In genomic region chr5:149062371-149063016, GRCh38 we compare ENCODE assay signal across 9 cellular contexts. TPM values are rescaled to one million over a fixed set of nuclear protein-coding genes. Genes with fewer than 3 reads are reported as not detected.
DNase-seq lines count a peak whose midpoint lies in the region; ATAC-seq, FAIRE-seq and TF ChIP-seq lines count a peak whose summit lies in the region.
"Had no signal": no experiment of that assay in that cellular context is flagged by ENCODE, and none has a peak within 500 bp of the region (broad histone marks: within the 10 kb centered on the region; RNA-seq: fewer than 3 reads in every experiment).

No MANE protein-coding gene starts in this region.

- TF ChIP-seq CTCF in A673 (conservative IDR thresholded peaks at IDR 0.05; ENCODE audit: low read depth, low read length) (no peak), NB4 (IDR thresholded peaks at IDR 0.05; ENCODE audit: low read depth, low read length) (no peak), H1 (IDR thresholded peaks at IDR 0.05; ENCODE audit: control extremely low read depth in 1 of 3, insufficient read depth in 1 of 3, low read depth in 1 of 3, low read length in 3 of 3) (no peak)

- H3K9me3 ChIP-seq in A673 (ENCODE audit: low read depth, low read length, poor library complexity, severe bottlenecking) (no peaks in the 10 kb centered on the region), H1 (ENCODE audit: insufficient read depth in 2 of 2, low read depth in 1 of 2, low read length in 1 of 2) (peaks cover 9 to 12% of the 10 kb centered on the region in 2 experiments; a peak in 3 of 4 replicates), mesodermal cell (ENCODE audit: control insufficient read depth, low read length) (peaks cover 15% of the 10 kb centered on the region)

- no peak overlapping the region for H3K23ac ChIP-seq in H1 (ENCODE audit: insufficient read length)

- peak overlapping the region; percentile 30 for H4K91ac ChIP-seq in H1 (replicated peaks; ENCODE audit: insufficient read length, low read length)

- no TSS peak for BruUV-seq in A673 (replicated peaks; lab: Mats Ljungman, UMichigan)

- H3K27me3 Mint-ChIP-seq in activated CD8-positive, alpha-beta memory T cell treated with anti-CD3 and anti-CD28 coated beads, Interleukin-2, amount 10 ng/mL, durations not matched to agents 7 days and 5 days, result peaks cover 17% of the 10 kb centered on the region

- DNase-seq in A673 (ENCODE audit: low spot score) (peak; percentile 79), NB4 (ENCODE audit: low read depth) (peak; percentile 64), H1 (ENCODE audit: low read depth in 1 of 2, low spot score in 2 of 2) (no peak), NCI-H82 treated with DMSO at 0.1 percent for 48 hours (lab: John Stamatoyannopoulos, UW; ENCODE audit: unreplicated experiment) (no peak), NCI-H2227 treated with DMSO at 0.1 percent for 48 hours (lab: John Stamatoyannopoulos, UW) (no peak), activated T-cell treated with anti-CD3 and anti-CD28 coated beads for 4 hours (no peak)
- no peak for DNase-seq in activated CD8-positive, alpha-beta memory T cell treated with anti-CD3 and anti-CD28 coated beads, Interleukin-2, amount 10 ng/mL, durations not matched to agents 7 days and 5 days
- DNase-seq: CD8-positive, alpha-beta T cell had no signal

- 0 out of 2 replicates have a peak overlapping the region, but pooled peaks have one; percentile 36 for H2BK5ac ChIP-seq in H1 (ENCODE audit: low read depth, low read length)

- H3K4ac ChIP-seq in H1 (replicated peaks; ENCODE audit: insufficient read length, low read depth, low read length), result no peak overlapping the region

- no peak overlapping the region for H3K14ac ChIP-seq in H1 (ENCODE audit: insufficient read length)

- H3K9ac ChIP-seq in H1 (replicated peaks in 1 of 4; ENCODE audit: extremely low read depth in 1 of 4, low read depth in 3 of 4, low read length in 3 of 4), result no peak overlapping the region

- no peaks in the 10 kb centered on the region for H3K23me2 ChIP-seq in H1 (ENCODE audit: low read depth, low read length)

- no peaks in the 10 kb centered on the region for H3K79me2 ChIP-seq in H1 (ENCODE audit: control insufficient read depth in 1 of 2, insufficient read depth in 2 of 2, low read length in 2 of 2)

- 0 out of 2 replicates have a peak overlapping the region, but pooled peaks have one; percentile 20 for H4K8ac ChIP-seq in H1 (ENCODE audit: extremely low read depth, insufficient read depth, low read length)

- peak overlapping the region; percentile 64 for H2AFZ ChIP-seq in H1 (ENCODE audit: low read length)

- H3K27me3 ChIP-seq in A673 (replicated peaks; ENCODE audit: insufficient read depth, low read depth, low read length, poor library complexity) (no peaks in the 10 kb centered on the region), H1 (replicated peaks in 1 of 4; ENCODE audit: control insufficient read depth in 3 of 4, extremely low read depth in 1 of 4, insufficient read depth in 3 of 4, low read length in 3 of 4) (no peaks in the 10 kb centered on the region)

- no peaks in the 10 kb centered on the region for H3K36me3 ChIP-seq in A673 (ENCODE audit: insufficient read depth, low read length, poor library complexity, severe bottlenecking)
- no peaks in the 10 kb centered on the region for H3K36me3 ChIP-seq in H1 (ENCODE audit: control insufficient read depth in 2 of 4, insufficient read depth in 4 of 4, low read length in 3 of 4)
- no peaks in the 10 kb centered on the region for H3K36me3 ChIP-seq in mesodermal cell (ENCODE audit: control insufficient read depth, insufficient read depth, low read length)

- H2BK120ac ChIP-seq in H1 (replicated peaks; ENCODE audit: low read depth, low read length), result no peak overlapping the region

- H3K4me1 Mint-ChIP-seq in activated CD8-positive, alpha-beta memory T cell treated with anti-CD3 and anti-CD28 coated beads, Interleukin-2, amount 10 ng/mL, durations not matched to agents 7 days and 5 days, result no peaks in the 10 kb centered on the region

- H2AK5ac ChIP-seq in H1 (ENCODE audit: low read depth, low read length), result 0 out of 2 replicates have a peak overlapping the region, but pooled peaks have one; percentile 26

- no peak for TF ChIP-seq RAD21 in H1 (IDR thresholded peaks at IDR 0.05 in 1 of 2, conservative IDR thresholded peaks at IDR 0.05 in 1 of 2; ENCODE audit: low read depth in 2 of 2, low read length in 2 of 2)

- H2BK12ac ChIP-seq in H1 (ENCODE audit: low read depth, low read length), result peak overlapping the region; percentile 80; the same call in 1 of the 2 replicates

- no peak overlapping the region for H3K56ac ChIP-seq in H1 (replicated peaks; ENCODE audit: insufficient read length, low read depth, low read length)

- H4K5ac ChIP-seq in H1 (ENCODE audit: insufficient read length, low read depth, low read length), result no peak overlapping the region

- no peak for FAIRE-seq in H1 (lab: Jason Lieb, UNC)

- peak overlapping the region; percentile 66; the same call in 1 of the 2 replicates for H3K18ac ChIP-seq in H1 (ENCODE audit: extremely low read depth, low read length)

- H3K4me1 ChIP-seq in A673 (ENCODE audit: insufficient read depth, low read length, poor library complexity, severe bottlenecking) (peaks cover 7% of the 10 kb centered on the region), H1 (replicated peaks in 1 of 4; ENCODE audit: control insufficient read depth in 3 of 4, insufficient read depth in 4 of 4, low read length in 3 of 4) (peaks cover 4 to 11% (median 6%) of the 10 kb centered on the region in 4 experiments; a peak in 5 of 7 replicates), mesodermal cell (ENCODE audit: control insufficient read depth, insufficient read depth, low read length, poor library complexity, severe bottlenecking) (peaks cover 27% of the 10 kb centered on the region)

- peak overlapping the region; percentile 92; the same call in 1 of the 2 replicates for H2BK15ac ChIP-seq in H1 (ENCODE audit: low read length)

- WGBS in H1 (ENCODE audit: extremely low coverage in 1 of 2, insufficient coverage in 1 of 2, insufficient read length in 1 of 2, insufficient replicate concordance in 2 of 2, low coverage in 1 of 2, low lambda C conversion rate in 2 of 2, missing lambda C conversion rate in 1 of 2), 2 experiments, result 73% methylated on average over 1 of the region's 3 CpGs; no CpG with 5 or more reads in 1 of the 2 experiments
- 61 to 65% methylated on average over 3 of the region's 3 CpGs for WGBS in mesodermal cell (ENCODE audit: insufficient coverage in 2 of 2), 2 experiments

- H3K79me1 ChIP-seq in H1 (ENCODE audit: low read depth, low read length), result no peaks in the 10 kb centered on the region

- no peak overlapping the region for H3K4me3 Mint-ChIP-seq in activated CD8-positive, alpha-beta memory T cell treated with anti-CD3 and anti-CD28 coated beads, Interleukin-2, amount 10 ng/mL, durations not matched to agents 7 days and 5 days
- H3K4me3 Mint-ChIP-seq: CD8-positive, alpha-beta T cell had no signal

- no peak overlapping the region for H3K27ac Mint-ChIP-seq in activated CD8-positive, alpha-beta memory T cell treated with anti-CD3 and anti-CD28 coated beads, Interleukin-2, amount 10 ng/mL, durations not matched to agents 7 days and 5 days
- H3K27ac Mint-ChIP-seq: CD8-positive, alpha-beta T cell had no signal

- no peak for TF ChIP-seq POLR2A in NB4 (IDR thresholded peaks at IDR 0.05; ENCODE audit: extremely low read depth, insufficient read length)
- TF ChIP-seq POLR2A in H1 (IDR thresholded peaks at IDR 0.05; ENCODE audit: control extremely low read depth in 1 of 2, low read depth in 2 of 2, low read length in 2 of 2), result no peak

- no peak for TF ChIP-seq EP300 in H1 (IDR thresholded peaks at IDR 0.05; ENCODE audit: borderline replicate concordance in 1 of 2, low read depth in 2 of 2, low read length in 2 of 2)

- H3K36me3 Mint-ChIP-seq in activated CD8-positive, alpha-beta memory T cell treated with anti-CD3 and anti-CD28 coated beads, Interleukin-2, amount 10 ng/mL, durations not matched to agents 7 days and 5 days, result no peaks in the 10 kb centered on the region
- H3K36me3 Mint-ChIP-seq: CD8-positive, alpha-beta T cell had no signal

- H3K9me3 Mint-ChIP-seq in activated CD8-positive, alpha-beta memory T cell treated with anti-CD3 and anti-CD28 coated beads, Interleukin-2, amount 10 ng/mL, durations not matched to agents 7 days and 5 days (ENCODE audit: low read depth), result no peaks in the 10 kb centered on the region

- CTCF ChIA-PET in A673 (lab: Charles Lee), result no interaction called here
- CTCF ChIA-PET in H1 (lab: Charles Lee; ENCODE audit: partially characterized antibody), result interaction anchor here (1.2 to 2.3 kb wide), 2 partner anchors 27 to 327 kb away, joined by 3 to 7 read pairs; no protein-coding TSS in a partner anchor
- CTCF ChIA-PET in activated CD8-positive, alpha-beta memory T cell treated with anti-CD3 and anti-CD28 coated beads, Interleukin-2, amount 10 ng/mL, durations not matched to agents 7 days and 5 days (lab: Charles Lee), result no interaction called here

- POLR2A ChIA-PET in A673 (lab: Charles Lee; ENCODE audit: low non-redundant PET), result no interaction called here
- POLR2A ChIA-PET in H1 (lab: Charles Lee; ENCODE audit: partially characterized antibody), result interaction anchor here (1.0 kb wide), 1 partner anchor 9 kb away, joined by 3 read pairs; no protein-coding TSS in a partner anchor

- intact Hi-C loops in A673 (cut with micrococcal nuclease; ENCODE audit: unreplicated experiment), result no loop called here

- H3K27ac ChIP-seq in A673 (ENCODE audit: low read depth, low read length, poor library complexity, severe bottlenecking) (no peak overlapping the region), H1 (ENCODE audit: low read depth, low read length) (peak overlapping the region; percentile 10; the same call in 1 of the 2 replicates), mesodermal cell (ENCODE audit: low read depth, low read length, severe bottlenecking) (peak overlapping the region; percentile 98)

- H3K4me3 ChIP-seq in A673 (ENCODE audit: low read depth, low read length, poor library complexity, severe bottlenecking), result no peak overlapping the region
- no peak overlapping the region for H3K4me3 ChIP-seq in NB4 (ENCODE audit: low read depth, low read length)
- H3K4me3 ChIP-seq in H1 (ENCODE audit: extremely low read depth in 1 of 4, insufficient read depth in 2 of 4, low read depth in 3 of 4, low read length in 4 of 4), result no peak overlapping the region
- H3K4me3 ChIP-seq in mesodermal cell (ENCODE audit: extremely low read depth, insufficient read depth, low read length, poor library complexity, severe bottlenecking), result no peak overlapping the region

- H2BK20ac ChIP-seq in H1 (ENCODE audit: low read length), result no peak overlapping the region

- ATAC-seq in activated CD8-positive, alpha-beta memory T cell treated with anti-CD3 and anti-CD28 coated beads, Interleukin-2, amount 10 ng/mL, durations not matched to agents 7 days and 5 days, result no peak
- ATAC-seq: CD8-positive, alpha-beta T cell had no signal

- 0 out of 4 replicates have a peak overlapping the region, but pooled peaks have one; percentile 2 to 47 for H3K4me2 ChIP-seq in H1 (ENCODE audit: insufficient read depth in 1 of 2, low read depth in 2 of 2, low read length in 2 of 2)

- H4K20me1 ChIP-seq in H1 (replicated peaks in 1 of 2; ENCODE audit: control insufficient read depth in 1 of 2, insufficient read depth in 2 of 2, low read length in 2 of 2), result no peaks in the 10 kb centered on the region

RNA-seq across cellular contexts. Expression of gene SH3TC2, which starts 0.4 kb away (rescaled TPM):
- 1.3 and 2.5 TPM in 2 replicates for total RNA-seq in A673 (2021)
- 0.77 and 0.80 TPM in 2 replicates for total RNA-seq in H1 (2021; fragmentation: NEBNext Ultra II Directional; extraction: Animal tissue kit (Norgen Biotek cat#: 25700))
- polyA plus RNA-seq in H1 (2011; rRNA removed), result 0.11 and 0.27 TPM in 2 replicates
- 0.10 TPM for polyA plus RNA-seq in H1 (2011; cell fraction: cytosol; rRNA removed)
- polyA plus RNA-seq in H1 (2011; cell fraction: nucleus; rRNA removed), result 0.10 TPM
- polyA plus RNA-seq in H1 (2012, experiment 1 of 2), result 0.04 to 0.39 TPM (median 0.14 TPM) in 4 replicates
- polyA plus RNA-seq in H1 (2012, experiment 2 of 2), result 0.10 TPM
- polyA plus RNA-seq in H1 (2013, experiment 1 of 2), result 0.28 TPM
- polyA plus RNA-seq in H1 (2013, experiment 2 of 2), result 0.24 TPM
- 0.16 and 0.49 TPM in 2 replicates for polyA minus RNA-seq in H1 (2011; rRNA and poly(A)+ RNA removed)
- polyA minus RNA-seq in H1 (2011; cell fraction: cytosol; rRNA and poly(A)+ RNA removed), result not detected
- polyA minus RNA-seq in H1 (2011; cell fraction: nucleus; rRNA and poly(A)+ RNA removed), result 0.40 TPM
- 0.85 TPM for polyA plus RNA-seq in mesodermal cell (2013, experiment 1 of 2)
- polyA plus RNA-seq in mesodermal cell (2013, experiment 2 of 2), result 1.4 TPM
- not detected for total RNA-seq in activated CD8-positive, alpha-beta memory T cell treated with anti-CD3 and anti-CD28 coated beads, Interleukin-2, amount 10 ng/mL, durations not matched to agents 7 days and 5 days
- total RNA-seq: CD8-positive, alpha-beta T cell had no signal

Comparison
In these comparisons a context has a peak if more than half of its experiments do, and no peak if none do; other contexts are left out.
1. DNase-seq: peak in A673 (single experiment) and NB4 (single experiment); none in H1 (0 of 2), activated CD8-positive, alpha-beta memory T cell treated with anti-CD3 and anti-CD28 coated beads, Interleukin-2, amount 10 ng/mL, durations not matched to agents 7 days and 5 days (single experiment), NCI-H82 treated with DMSO at 0.1 percent for 48 hours (single experiment), NCI-H2227 treated with DMSO at 0.1 percent for 48 hours (single experiment) and activated T-cell treated with anti-CD3 and anti-CD28 coated beads for 4 hours (single experiment).